ENCODE assay signal across 8 cellular contexts in genomic region chr18:32019251-32019943, GRCh38. TPM values are rescaled to one million over a fixed set of nuclear protein-coding genes. Genes with fewer than 3 reads are reported as not detected.
DNase-seq lines count a peak whose midpoint lies in the region; ATAC-seq, FAIRE-seq and TF ChIP-seq lines count a peak whose summit lies in the region.

No MANE protein-coding gene starts in this region.

- DNase-seq in CD4-positive, CD25-positive, alpha-beta regulatory T cell, result peak; percentile 40 to 87 (median 81)
- no peak for DNase-seq in HFF-Myc (ENCODE audit: extremely low read depth, low read depth)
- DNase-seq in OCI-M1 (lab: John Stamatoyannopoulos, UW), result peak; percentile 51
- peak; percentile 16 for DNase-seq in activated gamma-delta T cell (lab: John Stamatoyannopoulos, UW)
- peak; percentile 33 to 51 for DNase-seq in frontal cortex (ENCODE audit: low spot score in 2 of 2)
- DNase-seq in tibial nerve (ENCODE audit: low spot score in 2 of 2), result peak in 1 of 2 donors; percentile 6
- DNase-seq in GDM1 (lab: John Stamatoyannopoulos, UW), result no peak

- H3K27ac Mint-ChIP-seq in CD4-positive, CD25-positive, alpha-beta regulatory T cell, result peak overlapping the region; percentile 99

- no peak for TF ChIP-seq POLR2A in tibial nerve (IDR thresholded peaks at IDR 0.05)

- no peaks in the 10 kb centered on the region for H3K9me3 Mint-ChIP-seq in CD4-positive, CD25-positive, alpha-beta regulatory T cell

- H3K4me1 Mint-ChIP-seq in CD4-positive, CD25-positive, alpha-beta regulatory T cell, result peaks cover 27 to 66% (median 50%) of the 10 kb centered on the region in 4 donors

- peaks cover 63% of the 10 kb centered on the region for H3K4me1 ChIP-seq in CD4-positive, CD25-positive, alpha-beta regulatory T cell (ENCODE audit: control insufficient read depth, insufficient read depth, low read length, poor library complexity, severe bottlenecking)
- peaks cover 20% of the 10 kb centered on the region in 2 experiments for H3K4me1 ChIP-seq in neutrophil (ENCODE audit: control insufficient read depth in 1 of 2, insufficient read depth in 1 of 2, low read depth in 1 of 2, low read length in 1 of 2)
- H3K4me1 ChIP-seq in tibial nerve, result peaks cover 0 to 43% (median 3%) of the 10 kb centered on the region in 4 donors

- peak overlapping the region; percentile 95 to 100 (median 100) for H3K4me3 Mint-ChIP-seq in CD4-positive, CD25-positive, alpha-beta regulatory T cell

- FAIRE-seq in frontal cortex (lab: Jason Lieb, UNC), result no peak

- H3K9me3 ChIP-seq in CD4-positive, CD25-positive, alpha-beta regulatory T cell (ENCODE audit: control insufficient read depth in 2 of 2, low read length in 2 of 2), result no peaks in the 10 kb centered on the region
- no peaks in the 10 kb centered on the region for H3K9me3 ChIP-seq in neutrophil
- H3K9me3 ChIP-seq in tibial nerve, result no peaks in the 10 kb centered on the region

- H3K27ac ChIP-seq in CD4-positive, CD25-positive, alpha-beta regulatory T cell (ENCODE audit: insufficient read depth, low read length, poor library complexity, severe bottlenecking), result peak overlapping the region; percentile 87
- H3K27ac ChIP-seq in neutrophil (peak overlapping the region; percentile 82), tibial nerve (peak overlapping the region; percentile 69 to 90 (median 76))

- H3K4me3 ChIP-seq in CD4-positive, CD25-positive, alpha-beta regulatory T cell (ENCODE audit: low read depth, low read length), result peak overlapping the region; percentile 93
- H3K4me3 ChIP-seq in HFF-Myc (replicated peaks; ENCODE audit: low read depth, low read length) (peak overlapping the region; percentile 76), neutrophil (ENCODE audit: low read depth in 1 of 2, low read length in 1 of 2) (peak overlapping the region; percentile 72 to 79), tibial nerve (peak overlapping the region; percentile 47 to 75 (median 56))

- H3K36me3 Mint-ChIP-seq in CD4-positive, CD25-positive, alpha-beta regulatory T cell, result peaks cover 7% of the 10 kb centered on the region

- H3K27me3 ChIP-seq in CD4-positive, CD25-positive, alpha-beta regulatory T cell (ENCODE audit: control insufficient read depth, insufficient read depth, low read length), result no peaks in the 10 kb centered on the region
- no peaks in the 10 kb centered on the region for H3K27me3 ChIP-seq in neutrophil
- no peaks in the 10 kb centered on the region for H3K27me3 ChIP-seq in tibial nerve

- TF ChIP-seq EP300 in tibial nerve (IDR thresholded peaks at IDR 0.05), result no peak

- TF ChIP-seq CTCF in HFF-Myc (IDR thresholded peaks at IDR 0.05; ENCODE audit: low read depth, low read length, missing control alignments) (no peak), neutrophil (IDR thresholded peaks at IDR 0.05) (no peak), tibial nerve (IDR thresholded peaks at IDR 0.05) (no peak)

- peak; percentile 37 to 38 for ATAC-seq in CD4-positive, CD25-positive, alpha-beta regulatory T cell (ENCODE audit: low read depth in 2 of 2)

- H3K27me3 Mint-ChIP-seq in CD4-positive, CD25-positive, alpha-beta regulatory T cell, result peaks cover 5% of the 10 kb centered on the region

- 4% methylated on average over 20 to 31 of the region's 31 CpGs for WGBS in tibial nerve, 2 donors

- peaks cover 7% of the 10 kb centered on the region for H3K36me3 ChIP-seq in CD4-positive, CD25-positive, alpha-beta regulatory T cell (ENCODE audit: control insufficient read depth, insufficient read depth, low read length)
- no peaks in the 10 kb centered on the region for H3K36me3 ChIP-seq in neutrophil
- H3K36me3 ChIP-seq in tibial nerve, result no peaks in the 10 kb centered on the region

RNA-seq across cellular contexts. Expression of gene RNF125, which starts 0.8 kb away (rescaled TPM):
- total RNA-seq in CD4-positive, CD25-positive, alpha-beta regulatory T cell, result 81.7 TPM
- polyA plus RNA-seq in CD4-positive, CD25-positive, alpha-beta regulatory T cell, result 10 to 100 TPM; 50.6 to 70.6 (median 61.5) TPM
- total RNA-seq in frontal cortex (2.0 TPM), tibial nerve (10 to 100 TPM in 1 of 4 donors, 1 to 10 TPM in 3; 6.9 to 12.0 (median 7.2) TPM)

Comparison
In these comparisons a context has a peak if more than half of its experiments do, and no peak if none do; other contexts are left out.
1. DNase-seq: peak in CD4-positive, CD25-positive, alpha-beta regulatory T cell (3 of 3), OCI-M1 (single experiment), activated gamma-delta T cell (single experiment) and frontal cortex (2 of 2); none in HFF-Myc (single experiment) and GDM1 (single experiment).
2. Peak in every context shown above with its lines, with median percentiles within 50 percentile points of each other: H3K27ac ChIP-seq and H3K4me3 ChIP-seq.